1 cellular context compared by ENCODE assay signal in genomic region chr6:4941782-4942672, GRCh38.
TF ChIP-seq lines count a peak whose summit lies in the region.

No MANE protein-coding gene starts in this region.

TF ChIP-seq in HEK293, 187 proteins besides CTCF, POLR2A, EP300 and RAD21 (continued from another document):
- TF ChIP-seq ZNF398 (tag by site-specific recombination; IDR thresholded peaks at IDR 0.05) (peak; percentile 33; the same call in 1 of the 2 replicates), ZNF707 (tag by site-specific recombination; IDR thresholded peaks at IDR 0.05) (no peak), SP7 (tag by site-specific recombination; IDR thresholded peaks at IDR 0.05) (peak; percentile 63; the same call in 1 of the 2 replicates), ZNF629 (tag by site-specific recombination; IDR thresholded peaks at IDR 0.05) (peak; percentile 39; the same call in 1 of the 2 replicates), ZNF843 (tag by site-specific recombination; IDR thresholded peaks at IDR 0.05) (no peak)
- TF ChIP-seq, protein P1, sequence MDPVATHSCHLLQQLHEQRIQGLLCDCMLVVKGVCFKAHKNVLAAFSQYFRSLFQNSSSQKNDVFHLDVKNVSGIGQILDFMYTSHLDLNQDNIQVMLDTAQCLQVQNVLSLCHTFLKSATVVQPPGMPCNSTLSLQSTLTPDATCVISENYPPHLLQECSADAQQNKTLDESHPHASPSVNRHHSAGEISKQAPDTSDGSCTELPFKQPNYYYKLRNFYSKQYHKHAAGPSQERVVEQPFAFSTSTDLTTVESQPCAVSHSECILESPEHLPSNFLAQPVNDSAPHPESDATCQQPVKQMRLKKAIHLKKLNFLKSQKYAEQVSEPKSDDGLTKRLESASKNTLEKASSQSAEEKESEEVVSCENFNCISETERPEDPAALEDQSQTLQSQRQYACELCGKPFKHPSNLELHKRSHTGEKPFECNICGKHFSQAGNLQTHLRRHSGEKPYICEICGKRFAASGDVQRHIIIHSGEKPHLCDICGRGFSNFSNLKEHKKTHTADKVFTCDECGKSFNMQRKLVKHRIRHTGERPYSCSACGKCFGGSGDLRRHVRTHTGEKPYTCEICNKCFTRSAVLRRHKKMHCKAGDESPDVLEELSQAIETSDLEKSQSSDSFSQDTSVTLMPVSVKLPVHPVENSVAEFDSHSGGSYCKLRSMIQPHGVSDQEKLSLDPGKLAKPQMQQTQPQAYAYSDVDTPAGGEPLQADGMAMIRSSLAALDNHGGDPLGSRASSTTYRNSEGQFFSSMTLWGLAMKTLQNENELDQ (tag by site-specific recombination; IDR thresholded peaks at IDR 0.05; ENCODE audit: low read depth): no peak
